8 cellular contexts compared by ENCODE assay signal in genomic region chr9:12775963-12776774, GRCh38. TPM values are rescaled to one million over a fixed set of nuclear protein-coding genes. Genes with fewer than 3 reads are reported as not detected.
DNase-seq lines count a peak whose midpoint lies in the region; ATAC-seq and TF ChIP-seq lines count a peak whose summit lies in the region.

No MANE protein-coding gene starts in this region.

- H2AFZ ChIP-seq in neuronal stem cell (ENCODE audit: low read length) = peak overlapping the region; percentile 100

- ATAC-seq in HG03025 (IDR thresholded peaks at IDR 0.05; ENCODE audit: low FRiP score, unreplicated experiment) = peak; percentile 84

- H3K4me3 Mint-ChIP-seq in activated naive CD4-positive, alpha-beta T cell treated with anti-CD3 and anti-CD28 coated beads, Interleukin-2, amount 10 ng/mL, durations not matched to agents 7 days and 5 days = peak overlapping the region; percentile 51
- H3K4me3 Mint-ChIP-seq in activated CD4-positive, alpha-beta memory T cell treated with anti-CD3 and anti-CD28 coated beads for 36 hours = peak overlapping the region; percentile 12
- H3K4me3 Mint-ChIP-seq in glutamatergic neuron (ENCODE audit: unreplicated experiment) = peak overlapping the region; percentile 99

- peak overlapping the region; percentile 99 for H3K18ac ChIP-seq in neuronal stem cell (ENCODE audit: low read length)

- H3K36me3 Mint-ChIP-seq in activated naive CD4-positive, alpha-beta T cell treated with anti-CD3 and anti-CD28 coated beads, Interleukin-2, amount 10 ng/mL, durations not matched to agents 7 days and 5 days = no peaks in the 10 kb centered on the region
- no peaks in the 10 kb centered on the region for H3K36me3 Mint-ChIP-seq in activated CD4-positive, alpha-beta memory T cell treated with anti-CD3 and anti-CD28 coated beads for 36 hours
- peaks cover 1% of the 10 kb centered on the region for H3K36me3 Mint-ChIP-seq in glutamatergic neuron (ENCODE audit: unreplicated experiment)

- WGBS in neuronal stem cell (ENCODE audit: extremely low coverage in 2 of 2, insufficient read length in 2 of 2, insufficient replicate concordance in 1 of 2), 2 donors = no CpG with 5 or more reads among the region's 34 CpGs

- no peak overlapping the region for H3K14ac ChIP-seq in neuronal stem cell (ENCODE audit: low read length)

- no peak overlapping the region for H2AK5ac ChIP-seq in neuronal stem cell (ENCODE audit: low read depth, low read length)

- peak overlapping the region; percentile 47 for H2BK120ac ChIP-seq in neuronal stem cell (ENCODE audit: low read depth, low read length)

- H3K27me3 Mint-ChIP-seq in activated naive CD4-positive, alpha-beta T cell treated with anti-CD3 and anti-CD28 coated beads, Interleukin-2, amount 10 ng/mL, durations not matched to agents 7 days and 5 days = peaks cover 24% of the 10 kb centered on the region
- H3K27me3 Mint-ChIP-seq in activated CD4-positive, alpha-beta memory T cell treated with anti-CD3 and anti-CD28 coated beads for 36 hours = peaks cover 17% of the 10 kb centered on the region
- peaks cover 14% of the 10 kb centered on the region for H3K27me3 Mint-ChIP-seq in glutamatergic neuron (ENCODE audit: unreplicated experiment)

- no peak overlapping the region for H3K23ac ChIP-seq in neuronal stem cell (ENCODE audit: low read depth, low read length, poor library complexity)

- H3K4me3 ChIP-seq in neuronal stem cell (ENCODE audit: low read length in 2 of 2) = peak overlapping the region; percentile 72 to 94

- H2BK12ac ChIP-seq in neuronal stem cell (ENCODE audit: low read length) = peak overlapping the region; percentile 63

- no peaks in the 10 kb centered on the region for H3K27me3 ChIP-seq in neuronal stem cell (ENCODE audit: control insufficient read depth in 3 of 3, insufficient read depth in 3 of 3, low read depth in 1 of 3, low read length in 3 of 3)

- H3K4ac ChIP-seq in neuronal stem cell (ENCODE audit: low read length) = no peak overlapping the region

- H3K36me3 ChIP-seq in neuronal stem cell (replicated peaks in 1 of 2; ENCODE audit: control insufficient read depth in 2 of 2, insufficient read depth in 2 of 2, low read length in 2 of 2) = no peaks in the 10 kb centered on the region

- peak overlapping the region; percentile 79 for H2BK15ac ChIP-seq in neuronal stem cell (ENCODE audit: low read length)

- peak; percentile 33 for TF ChIP-seq CTCF in glutamatergic neuron (IDR thresholded peaks at IDR 0.05; ENCODE audit: partially characterized antibody, unreplicated experiment)

- H4K8ac ChIP-seq in neuronal stem cell (ENCODE audit: low read depth, low read length) = no peak overlapping the region

- no peaks in the 10 kb centered on the region for H3K79me1 ChIP-seq in neuronal stem cell (ENCODE audit: low read depth, low read length)

- H3K9me3 ChIP-seq in neuronal stem cell (replicated peaks in 1 of 2; ENCODE audit: control insufficient read depth in 2 of 2, insufficient read depth in 1 of 2, low read depth in 1 of 2, low read length in 2 of 2) = no peaks in the 10 kb centered on the region

- H3K9me3 Mint-ChIP-seq in activated naive CD4-positive, alpha-beta T cell treated with anti-CD3 and anti-CD28 coated beads, Interleukin-2, amount 10 ng/mL, durations not matched to agents 7 days and 5 days = peaks cover 2% of the 10 kb centered on the region
- H3K9me3 Mint-ChIP-seq in activated CD4-positive, alpha-beta memory T cell treated with anti-CD3 and anti-CD28 coated beads for 36 hours = peaks cover 4% of the 10 kb centered on the region
- peaks cover 13% of the 10 kb centered on the region for H3K9me3 Mint-ChIP-seq in glutamatergic neuron (ENCODE audit: unreplicated experiment)

- peak overlapping the region; percentile 68 for H3K27ac Mint-ChIP-seq in activated naive CD4-positive, alpha-beta T cell treated with anti-CD3 and anti-CD28 coated beads, Interleukin-2, amount 10 ng/mL, durations not matched to agents 7 days and 5 days
- no peak overlapping the region for H3K27ac Mint-ChIP-seq in activated CD4-positive, alpha-beta memory T cell treated with anti-CD3 and anti-CD28 coated beads for 36 hours
- peak overlapping the region; percentile 99 for H3K27ac Mint-ChIP-seq in glutamatergic neuron (ENCODE audit: unreplicated experiment)

- H3K4me1 Mint-ChIP-seq in activated naive CD4-positive, alpha-beta T cell treated with anti-CD3 and anti-CD28 coated beads, Interleukin-2, amount 10 ng/mL, durations not matched to agents 7 days and 5 days = peaks cover 7% of the 10 kb centered on the region
- peaks cover 3% of the 10 kb centered on the region for H3K4me1 Mint-ChIP-seq in activated CD4-positive, alpha-beta memory T cell treated with anti-CD3 and anti-CD28 coated beads for 36 hours (ENCODE audit: low read depth)
- peaks cover 11% of the 10 kb centered on the region for H3K4me1 Mint-ChIP-seq in glutamatergic neuron (ENCODE audit: low read depth, unreplicated experiment)

- H3K4me1 ChIP-seq in neuronal stem cell (ENCODE audit: control insufficient read depth in 2 of 2, insufficient read depth in 1 of 2, low read depth in 1 of 2, low read length in 2 of 2) = peaks cover 2% of the 10 kb centered on the region in 2 donors

- H3K27ac ChIP-seq in neuronal stem cell (replicated peaks; ENCODE audit: low read length) = no peak overlapping the region

- no peak overlapping the region for H4K91ac ChIP-seq in neuronal stem cell (ENCODE audit: low read depth, low read length, poor library complexity)

- intact Hi-C loops in activated CD4-positive, alpha-beta memory T cell treated with anti-CD3 and anti-CD28 coated beads for 36 hours (cut with micrococcal nuclease) = no loop called here

- peak overlapping the region; percentile 82 for H3K9ac ChIP-seq in neuronal stem cell (ENCODE audit: low read depth, low read length, poor library complexity)

- POLR2A ChIA-PET in activated CD4-positive, alpha-beta memory T cell treated with anti-CD3 and anti-CD28 coated beads for 36 hours (lab: Charles Lee) = no interaction called here

- CTCF ChIA-PET in activated naive CD4-positive, alpha-beta T cell treated with anti-CD3 and anti-CD28 coated beads, Interleukin-2, amount 10 ng/mL, durations not matched to agents 7 days and 5 days (lab: Charles Lee) = interaction anchor here (0.6 to 1.2 kb wide), 2 partner anchors 15 to 312 kb away, joined by 3 to 4 read pairs; no protein-coding TSS in a partner anchor
- CTCF ChIA-PET in activated CD4-positive, alpha-beta memory T cell treated with anti-CD3 and anti-CD28 coated beads for 36 hours (lab: Charles Lee) = no interaction called here

- H3K4me2 ChIP-seq in neuronal stem cell (ENCODE audit: insufficient read depth, low read length, poor library complexity, severe bottlenecking) = peak overlapping the region; percentile 89

- DNase-seq in activated naive CD4-positive, alpha-beta T cell treated with anti-CD3 and anti-CD28 coated beads, Interleukin-2, amount 10 ng/mL, durations not matched to agents 7 days and 5 days = no peak
- no peak for DNase-seq in activated naive CD4-positive, alpha-beta T cell (lab: John Stamatoyannopoulos, UW)
- DNase-seq in NCI-H2107 treated with DMSO at 0.1 percent for 48 hours (lab: John Stamatoyannopoulos, UW; ENCODE audit: unreplicated experiment) (peak; percentile 71), glutamatergic neuron (peak; percentile 88), neuronal stem cell (ENCODE audit: low spot score) (peak; percentile 53), Kasumi-1 (lab: John Stamatoyannopoulos, UW) (no peak)
- no peak for DNase-seq in activated CD4-positive, alpha-beta memory T cell treated with anti-CD3 and anti-CD28 coated beads for 36 hours

- no peak overlapping the region for H2BK5ac ChIP-seq in neuronal stem cell (ENCODE audit: low read length)

RNA-seq across cellular contexts. Expression of gene LURAP1L, which starts 1.3 kb away (rescaled TPM):
- total RNA-seq in activated CD4-positive, alpha-beta memory T cell treated with anti-CD3 and anti-CD28 coated beads for 36 hours = not detected
- 25.6 TPM for total RNA-seq in glutamatergic neuron (ENCODE audit: unreplicated experiment)
- polyA plus RNA-seq in neuronal stem cell (2013, experiment 1 of 2) = 1.3 TPM
- polyA plus RNA-seq in neuronal stem cell (2013, experiment 2 of 2) = 1.0 TPM

Comparison
In these comparisons a context has a peak if more than half of its experiments do, and no peak if none do; other contexts are left out.
1. DNase-seq: peak in NCI-H2107 treated with DMSO at 0.1 percent for 48 hours (single experiment), glutamatergic neuron (single experiment) and neuronal stem cell (single experiment); none in activated naive CD4-positive, alpha-beta T cell treated with anti-CD3 and anti-CD28 coated beads, Interleukin-2, amount 10 ng/mL, durations not matched to agents 7 days and 5 days (single experiment), activated naive CD4-positive, alpha-beta T cell (0 of 4), activated CD4-positive, alpha-beta memory T cell treated with anti-CD3 and anti-CD28 coated beads for 36 hours (single experiment) and Kasumi-1 (0 of 2).
2. H3K4me3 Mint-ChIP-seq: peak in every context shown above with its lines; median percentile 99 in glutamatergic neuron; 51 in activated naive CD4-positive, alpha-beta T cell treated with anti-CD3 and anti-CD28 coated beads, Interleukin-2, amount 10 ng/mL, durations not matched to agents 7 days and 5 days; 12 in activated CD4-positive, alpha-beta memory T cell treated with anti-CD3 and anti-CD28 coated beads for 36 hours.
3. RNA of gene LURAP1L, which starts 1.3 kb away (total RNA-seq): 25.6 TPM in glutamatergic neuron (single experiment); not detected in activated CD4-positive, alpha-beta memory T cell treated with anti-CD3 and anti-CD28 coated beads for 36 hours; every median in the first group is over 10 times any median in the second.